In the genomic region with DNA sequence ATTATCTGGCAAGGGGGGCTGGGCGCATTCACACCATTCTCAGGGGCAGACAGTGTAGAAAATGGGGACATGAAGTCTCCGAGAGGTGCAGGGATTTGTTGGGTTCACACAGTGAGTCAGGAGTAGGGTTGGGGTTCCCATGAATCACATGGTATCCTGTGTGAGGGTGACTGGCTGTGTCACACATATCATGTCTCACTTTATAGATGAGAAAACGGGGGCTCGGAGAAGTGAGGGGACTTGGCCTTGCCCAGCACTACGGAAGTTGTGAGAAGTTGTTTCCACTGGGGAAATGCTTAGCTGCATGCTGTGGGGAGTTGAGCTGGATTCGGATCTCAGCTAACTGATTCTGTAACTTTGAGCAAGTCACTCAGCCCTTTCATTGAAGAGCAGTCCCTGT, we compare ENCODE assay signal across 10 cellular contexts. TPM values are rescaled to one million over a fixed set of nuclear protein-coding genes. Genes with fewer than 3 reads are reported as not detected.
DNase-seq lines count a peak whose midpoint lies in the region; ATAC-seq and TF ChIP-seq lines count a peak whose summit lies in the region.
"Had no signal": no experiment of that assay in that cellular context is flagged by ENCODE, and none has a peak within 500 bp of the region (broad histone marks: within the 10 kb centered on the region; RNA-seq: fewer than 3 reads in every experiment).

No MANE protein-coding gene starts in this region.

- H3K4me1 Mint-ChIP-seq in activated T-cell treated with anti-CD3 and anti-CD28 coated beads, Interleukin-2, amount 50 U/mL, for 72 hours (ENCODE audit: low read depth): peaks cover 23% of the 10 kb centered on the region
- peaks cover 10 to 17% of the 10 kb centered on the region in 2 donors for H3K4me1 Mint-ChIP-seq in effector memory CD8-positive, alpha-beta T cell (ENCODE audit: low read depth in 2 of 2)
- peaks cover 13 to 15% of the 10 kb centered on the region in 2 donors for H3K4me1 Mint-ChIP-seq in stimulated activated naive B cell treated with anti-CD40 and anti-IgM and Interleukin-4, amounts not matched to agents 10 μg/mL and 1 μg/mL and 100 μg/mL, for 72 hours

- peak overlapping the region; percentile 61 for H3K4me2 ChIP-seq in OCI-LY1 (ENCODE audit: low read length)

- peak; percentile 78 to 79 for ATAC-seq in activated T-cell treated with anti-CD3 and anti-CD28 coated beads, Interleukin-2, amount 50 U/mL, for 72 hours (replicated peaks in 1 of 2)
- ATAC-seq in effector memory CD8-positive, alpha-beta T cell (replicated peaks): peak; percentile 65
- ATAC-seq in stimulated activated naive B cell treated with anti-CD40 and anti-IgM and Interleukin-4, amounts not matched to agents 10 μg/mL and 1 μg/mL and 100 μg/mL, for 72 hours (replicated peaks): peak in 1 of 2 donors; percentile 7
- ATAC-seq in GM21381 (IDR thresholded peaks at IDR 0.05; ENCODE audit: unreplicated experiment) (no peak), Right ventricle myocardium inferior (no peak)

- no peak overlapping the region for H3K27ac Mint-ChIP-seq in activated T-cell treated with anti-CD3 and anti-CD28 coated beads, Interleukin-2, amount 50 U/mL, for 72 hours
- peak overlapping the region; percentile 42 to 83 for H3K27ac Mint-ChIP-seq in effector memory CD8-positive, alpha-beta T cell
- H3K27ac Mint-ChIP-seq in stimulated activated naive B cell treated with anti-CD40 and anti-IgM and Interleukin-4, amounts not matched to agents 10 μg/mL and 1 μg/mL and 100 μg/mL, for 72 hours: no peak overlapping the region

- peaks cover 14% of the 10 kb centered on the region for H3K4me1 ChIP-seq in OCI-LY1 (ENCODE audit: insufficient read depth, low read length, severe bottlenecking)

- H3K9ac ChIP-seq in OCI-LY1 (ENCODE audit: low read length): peak overlapping the region; percentile 27; the same call in 1 of the 2 replicates

- no peaks in the 10 kb centered on the region for H3K79me2 ChIP-seq in OCI-LY1 (ENCODE audit: insufficient read depth, low read length)

- H3K9me3 Mint-ChIP-seq in activated T-cell treated with anti-CD3 and anti-CD28 coated beads, Interleukin-2, amount 50 U/mL, for 72 hours: no peaks in the 10 kb centered on the region
- H3K9me3 Mint-ChIP-seq in effector memory CD8-positive, alpha-beta T cell: no peaks in the 10 kb centered on the region
- no peaks in the 10 kb centered on the region for H3K9me3 Mint-ChIP-seq in stimulated activated naive B cell treated with anti-CD40 and anti-IgM and Interleukin-4, amounts not matched to agents 10 μg/mL and 1 μg/mL and 100 μg/mL, for 72 hours

- H3K36me3 ChIP-seq in OCI-LY1 (ENCODE audit: insufficient read depth, low read length): no peaks in the 10 kb centered on the region
- H3K36me3 ChIP-seq: heart left ventricle, right atrium auricular region had no signal

- TF ChIP-seq CTCF in OCI-LY1 (IDR thresholded peaks at IDR 0.05; ENCODE audit: low read length): no peak

- intact Hi-C loops in Right ventricle myocardium inferior (cut with DNase I): no loop called here

- H3K27ac ChIP-seq in OCI-LY1 (ENCODE audit: low read depth, low read length, poor library complexity, severe bottlenecking): no peak overlapping the region
- H3K27ac ChIP-seq: heart left ventricle, right atrium auricular region had no signal

- H3K27me3 Mint-ChIP-seq in activated T-cell treated with anti-CD3 and anti-CD28 coated beads, Interleukin-2, amount 50 U/mL, for 72 hours (ENCODE audit: low read depth): peaks cover 14% of the 10 kb centered on the region
- H3K27me3 Mint-ChIP-seq in effector memory CD8-positive, alpha-beta T cell: peaks cover 0 to 15% of the 10 kb centered on the region in 2 donors
- H3K27me3 Mint-ChIP-seq in stimulated activated naive B cell treated with anti-CD40 and anti-IgM and Interleukin-4, amounts not matched to agents 10 μg/mL and 1 μg/mL and 100 μg/mL, for 72 hours: peaks cover 13 to 26% of the 10 kb centered on the region in 2 donors

- no peaks in the 10 kb centered on the region for H3K9me3 ChIP-seq in OCI-LY1 (ENCODE audit: low read length)
- H3K9me3 ChIP-seq: heart left ventricle, right atrium auricular region had no signal

- H3K4me3 Mint-ChIP-seq in activated T-cell treated with anti-CD3 and anti-CD28 coated beads, Interleukin-2, amount 50 U/mL, for 72 hours: peak overlapping the region; percentile 59 to 71
- H3K4me3 Mint-ChIP-seq in effector memory CD8-positive, alpha-beta T cell: peak overlapping the region in 1 of 2 donors; percentile 45
- peak overlapping the region; percentile 15 to 44 for H3K4me3 Mint-ChIP-seq in stimulated activated naive B cell treated with anti-CD40 and anti-IgM and Interleukin-4, amounts not matched to agents 10 μg/mL and 1 μg/mL and 100 μg/mL, for 72 hours

- peaks cover 5% of the 10 kb centered on the region; the same call in 1 of the 2 replicates for H3K27me3 ChIP-seq in OCI-LY1 (ENCODE audit: insufficient read depth, low read length)
- H3K27me3 ChIP-seq: right atrium auricular region had no signal

- no peaks in the 10 kb centered on the region for H3K9me2 ChIP-seq in OCI-LY1 (ENCODE audit: low read depth, low read length)

- H3K4me3 ChIP-seq in OCI-LY1 (ENCODE audit: low read depth, low read length, poor library complexity, severe bottlenecking): peak overlapping the region; percentile 28
- H3K4me3 ChIP-seq: heart left ventricle, right atrium auricular region had no signal

- no peaks in the 10 kb centered on the region for H3K36me3 Mint-ChIP-seq in activated T-cell treated with anti-CD3 and anti-CD28 coated beads, Interleukin-2, amount 50 U/mL, for 72 hours (ENCODE audit: insufficient read depth in 2 of 2)
- peaks cover 7% of the 10 kb centered on the region for H3K36me3 Mint-ChIP-seq in effector memory CD8-positive, alpha-beta T cell (ENCODE audit: insufficient read depth)
- H3K36me3 Mint-ChIP-seq in stimulated activated naive B cell treated with anti-CD40 and anti-IgM and Interleukin-4, amounts not matched to agents 10 μg/mL and 1 μg/mL and 100 μg/mL, for 72 hours: no peaks in the 10 kb centered on the region

- no peak overlapping the region for H2AFZ ChIP-seq in OCI-LY1 (ENCODE audit: low read length)

- no peaks in the 10 kb centered on the region for H4K20me1 ChIP-seq in OCI-LY1 (ENCODE audit: insufficient read depth, low read length)

- no peaks in the 10 kb centered on the region for H3F3A ChIP-seq in OCI-LY1 (ENCODE audit: insufficient read depth, low read length)

- peak; percentile 33 to 36 for DNase-seq in activated T-cell treated with anti-CD3 and anti-CD28 coated beads, Interleukin-2, amount 50 U/mL, for 72 hours
- DNase-seq in activated T-cell treated with anti-CD3 and anti-CD28 coated beads for 4 hours (no peak), Right ventricle myocardium inferior (ENCODE audit: missing footprints) (no peak), OCI-M2 (lab: John Stamatoyannopoulos, UW; ENCODE audit: unreplicated experiment) (no peak)
- DNase-seq in effector memory CD8-positive, alpha-beta T cell: no peak
- DNase-seq in stimulated activated naive B cell treated with anti-CD40 and anti-IgM and Interleukin-4, amounts not matched to agents 10 μg/mL and 1 μg/mL and 100 μg/mL, for 72 hours: no peak

RNA-seq across cellular contexts. Expression of gene GAL3ST3, which starts 4.2 kb away (rescaled TPM):
- under 1 TPM; 0.36 to 0.42 TPM for total RNA-seq in activated T-cell treated with anti-CD3 and anti-CD28 coated beads, Interleukin-2, amount 50 U/mL, for 72 hours
- total RNA-seq in Right ventricle myocardium inferior: 1.5 TPM

RNA-seq across cellular contexts. Expression of gene SF3B2, which starts 7.4 kb away (rescaled TPM):
- 100 to 1,000 TPM; 222 to 223 TPM for total RNA-seq in activated T-cell treated with anti-CD3 and anti-CD28 coated beads, Interleukin-2, amount 50 U/mL, for 72 hours
- 71.8 TPM for total RNA-seq in Right ventricle myocardium inferior

RNA-seq across cellular contexts. Expression of gene CATSPER1, which starts 18.5 kb away (rescaled TPM):
- under 1 TPM in 1 of 2 donors, not detected in 1; 0.49 TPM for total RNA-seq in activated T-cell treated with anti-CD3 and anti-CD28 coated beads, Interleukin-2, amount 50 U/mL, for 72 hours
- not detected for total RNA-seq in Right ventricle myocardium inferior
- total RNA-seq: right atrium auricular region had no signal

RNA-seq across cellular contexts. Expression of gene PACS1, which starts 25.3 kb away (rescaled TPM):
- total RNA-seq in activated T-cell treated with anti-CD3 and anti-CD28 coated beads, Interleukin-2, amount 50 U/mL, for 72 hours: 100 to 1,000 TPM; 104 to 114 TPM
- 50.7 TPM for total RNA-seq in Right ventricle myocardium inferior

RNA-seq across cellular contexts. Expression of gene CST6, which starts 32.9 kb away (rescaled TPM):
- under 1 TPM; 0.34 to 0.79 TPM for total RNA-seq in activated T-cell treated with anti-CD3 and anti-CD28 coated beads, Interleukin-2, amount 50 U/mL, for 72 hours
- total RNA-seq in Right ventricle myocardium inferior: not detected

Comparison
In these comparisons a context has a peak if more than half of its experiments do, and no peak if none do; other contexts are left out.
1. DNase-seq: peak in activated T-cell treated with anti-CD3 and anti-CD28 coated beads, Interleukin-2, amount 50 U/mL, for 72 hours (2 of 2); none in activated T-cell treated with anti-CD3 and anti-CD28 coated beads for 4 hours (single experiment), effector memory CD8-positive, alpha-beta T cell (0 of 3), stimulated activated naive B cell treated with anti-CD40 and anti-IgM and Interleukin-4, amounts not matched to agents 10 μg/mL and 1 μg/mL and 100 μg/mL, for 72 hours (single experiment), Right ventricle myocardium inferior (single experiment) and OCI-M2 (single experiment).
2. ATAC-seq: peak in activated T-cell treated with anti-CD3 and anti-CD28 coated beads, Interleukin-2, amount 50 U/mL, for 72 hours (2 of 2) and effector memory CD8-positive, alpha-beta T cell (single experiment); none in GM21381 (single experiment) and Right ventricle myocardium inferior (single experiment).
3. H3K27ac Mint-ChIP-seq: peak in effector memory CD8-positive, alpha-beta T cell (2 of 2); none in activated T-cell treated with anti-CD3 and anti-CD28 coated beads, Interleukin-2, amount 50 U/mL, for 72 hours (single experiment) and stimulated activated naive B cell treated with anti-CD40 and anti-IgM and Interleukin-4, amounts not matched to agents 10 μg/mL and 1 μg/mL and 100 μg/mL, for 72 hours (single experiment).